In the genomic region with DNA sequence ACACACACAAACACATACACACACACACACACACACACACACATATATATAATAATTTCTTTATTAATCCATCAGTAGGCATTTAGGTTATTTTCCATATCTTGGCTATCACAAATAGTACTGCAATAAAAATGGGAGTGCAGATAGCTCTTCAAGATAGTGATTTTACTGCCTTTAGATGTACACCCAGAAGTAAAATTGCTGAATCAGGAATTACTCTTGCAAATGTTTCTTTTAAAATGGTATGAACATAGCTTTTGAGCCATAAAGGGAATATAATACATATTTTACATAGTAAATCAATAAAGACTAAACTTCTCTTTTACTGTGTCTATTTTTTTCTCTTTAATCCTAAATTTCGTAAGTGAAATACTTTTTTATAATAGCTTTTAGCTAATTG, we compare ENCODE assay signal across 33 cellular contexts.
"Had no signal": no experiment of that assay in that cellular context is flagged by ENCODE, and none has a peak within 500 bp of the region (broad histone marks: within the 10 kb centered on the region; RNA-seq: fewer than 3 reads in every experiment).

No MANE protein-coding gene starts in this region.

- H3K9me3 ChIP-seq: adrenal gland, body of pancreas had no signal

- ATAC-seq: activated CD8-positive, alpha-beta T cell treated with anti-CD3 and anti-CD28 coated beads, Interleukin-2, amount 10 ng/mL, durations not matched to agents 7 days and 5 days; activated naive CD4-positive, alpha-beta T cell treated with anti-CD3 and anti-CD28 coated beads, Interleukin-2, amount 50 U/mL, for 72 hours; activated T-cell treated with anti-CD3 and anti-CD28 coated beads, Interleukin-2, amount 50 U/mL, for 4 hours; activated T-cell treated with anti-CD3 and anti-CD28 coated beads, Interleukin-2, amount 50 U/mL, for 72 hours; activated T-helper 17 cell treated with anti-CD3 and anti-CD28 coated beads, Interleukin-2, amount 50 U/mL, for 72 hours; body of pancreas; WTC11 had no signal

- H3K4me1 ChIP-seq: adrenal gland, breast epithelium had no signal

- H3K27me3 ChIP-seq: adrenal gland, body of pancreas, brain microvascular endothelial cell, breast epithelium had no signal

- FAIRE-seq: astrocyte, colon, TTC549 had no signal

- H3K36me3 ChIP-seq: adrenal gland, brain microvascular endothelial cell, breast epithelium, WERI-Rb-1 had no signal

- H3K27ac ChIP-seq: adrenal gland, body of pancreas, brain microvascular endothelial cell, breast epithelium, WERI-Rb-1 had no signal

- DNase-seq: activated CD4-positive, alpha-beta memory T cell treated with anti-CD3 and anti-CD28 coated beads, Interleukin-2, amount 10 ng/mL, durations not matched to agents 7 days and 5 days; activated CD4-positive, alpha-beta T cell treated with anti-CD3 and anti-CD28 coated beads for 4 hours; activated CD4-positive, alpha-beta T cell treated with anti-CD3 and anti-CD28 coated beads, Interleukin-2, amount 10 ng/mL, durations not matched to agents 7 days and 5 days; activated CD4-positive, alpha-beta T cell treated with anti-CD3 and anti-CD28 coated beads, Interleukin-2, amount 50 U/mL, for 48 hours; activated CD4-positive, CD25-positive, alpha-beta regulatory T cell treated with anti-CD3 and anti-CD28 coated beads, Interleukin-2, amount 50 U/mL, for 72 hours; activated CD8-positive, alpha-beta memory T cell treated with anti-CD3 and anti-CD28 coated beads, Interleukin-2, amount 50 U/mL, for 4 hours; activated CD8-positive, alpha-beta T cell treated with anti-CD3 and anti-CD28 coated beads, Interleukin-2, amount 10 ng/mL, durations not matched to agents 7 days and 5 days; activated effector memory CD4-positive, alpha-beta T cell treated with anti-CD3 and anti-CD28 coated beads, Interleukin-2, amount 50 U/mL, for 16 hours; activated gamma-delta T cell treated with Interleukin-2 at 50 U/mL for 16 hours; activated naive CD4-positive, alpha-beta T cell; activated naive CD4-positive, alpha-beta T cell treated with anti-CD3 and anti-CD28 coated beads for 36 hours; activated naive CD4-positive, alpha-beta T cell treated with anti-CD3 and anti-CD28 coated beads, Interleukin-2, amount 50 U/mL, for 16 hours; activated naive CD8-positive, alpha-beta T cell treated with anti-CD3 and anti-CD28 coated beads for 36 hours; activated T-cell treated with anti-CD3 and anti-CD28 coated beads for 4 hours; activated T-cell treated with anti-CD3 and anti-CD28 coated beads, Interleukin-2, amount 50 U/mL, for 1 hour; activated T-cell treated with anti-CD3 and anti-CD28 coated beads, Interleukin-2, amount 50 U/mL, for 4 hours; activated T-cell treated with anti-CD3 and anti-CD28 coated beads, Interleukin-2, amount 50 U/mL, for 72 hours; adrenal gland; amniotic stem cell; aorta; body of pancreas; brain microvascular endothelial cell; central memory CD4-positive, alpha-beta T cell; T-helper 2 cell; T-helper 9 cell; WERI-Rb-1 had no signal

- H3K4me3 ChIP-seq: adrenal gland, body of pancreas, breast epithelium had no signal
